9 cellular contexts compared by ENCODE assay signal in genomic region chr5:159975462-159976019, GRCh38. TPM values are rescaled to one million over a fixed set of nuclear protein-coding genes. Genes with fewer than 3 reads are reported as not detected.
DNase-seq lines count a peak whose midpoint lies in the region; ATAC-seq and TF ChIP-seq lines count a peak whose summit lies in the region.
"Had no signal": no experiment of that assay in that cellular context is flagged by ENCODE, and none has a peak within 500 bp of the region (broad histone marks: within the 10 kb centered on the region; RNA-seq: fewer than 3 reads in every experiment).

No MANE protein-coding gene starts in this region.

- ATAC-seq in GM23338 (no peak), RWPE2 (ENCODE audit: low read depth) (peak; percentile 38; the same call in 2 of the 3 replicates)
- ATAC-seq in activated CD4-positive, alpha-beta T cell treated with anti-CD3 and anti-CD28 coated beads for 36 hours, result no peak

- H3K9me2 ChIP-seq in GM23338 (ENCODE audit: insufficient read depth), result no peaks in the 10 kb centered on the region

- H3K79me2 ChIP-seq in GM23338 (replicated peaks; ENCODE audit: insufficient read depth), result no peaks in the 10 kb centered on the region

- H2AFZ ChIP-seq in GM23338, result no peak overlapping the region

- peaks cover 41% of the 10 kb centered on the region for H3K27me3 ChIP-seq in GM23338 (ENCODE audit: insufficient read depth)
- peaks cover 8% of the 10 kb centered on the region for H3K27me3 ChIP-seq in RWPE2 (ENCODE audit: insufficient read depth, poor library complexity, severe bottlenecking)
- peaks cover 0 to 62% (median 6%) of the 10 kb centered on the region in 4 donors for H3K27me3 ChIP-seq in esophagus muscularis mucosa

- H3K9me3 ChIP-seq in RWPE2 (ENCODE audit: severe bottlenecking) (no peaks in the 10 kb centered on the region), esophagus muscularis mucosa (no peaks in the 10 kb centered on the region)

- intact Hi-C loops in activated CD4-positive, alpha-beta T cell treated with anti-CD3 and anti-CD28 coated beads for 36 hours (cut with DNase I, micrococcal nuclease), result no loop called here
- intact Hi-C loops in esophagus muscularis mucosa (cut with DNase I), result no loop called here

- no peak overlapping the region for H3K4me2 ChIP-seq in GM23338

- H3K9me3 Mint-ChIP-seq in GM23338, result no peaks in the 10 kb centered on the region
- H3K9me3 Mint-ChIP-seq in activated CD4-positive, alpha-beta T cell treated with anti-CD3 and anti-CD28 coated beads for 36 hours (ENCODE audit: low read depth), result no peaks in the 10 kb centered on the region

- H3K36me3 ChIP-seq in GM23338 (ENCODE audit: insufficient read depth), result no peaks in the 10 kb centered on the region
- no peaks in the 10 kb centered on the region for H3K36me3 ChIP-seq in RWPE2 (ENCODE audit: low read depth)
- no peaks in the 10 kb centered on the region for H3K36me3 ChIP-seq in esophagus muscularis mucosa

- peaks cover 9% of the 10 kb centered on the region for H3K4me1 Mint-ChIP-seq in GM23338
- H3K4me1 Mint-ChIP-seq in activated CD4-positive, alpha-beta T cell treated with anti-CD3 and anti-CD28 coated beads for 36 hours, result peaks cover 11% of the 10 kb centered on the region

- no peak overlapping the region for H3K27ac ChIP-seq in GM23338 (ENCODE audit: low read depth)
- no peak overlapping the region for H3K27ac ChIP-seq in RWPE2 (ENCODE audit: poor library complexity, severe bottlenecking)
- no peak overlapping the region for H3K27ac ChIP-seq in esophagus muscularis mucosa (replicated peaks in 1 of 4)

- 33% methylated on average over 1 of the region's 2 CpGs for WGBS in esophagus muscularis mucosa

- H3K27ac Mint-ChIP-seq in GM23338, result no peak overlapping the region
- H3K27ac Mint-ChIP-seq in activated CD4-positive, alpha-beta T cell treated with anti-CD3 and anti-CD28 coated beads for 36 hours, result no peak overlapping the region

- DNase-seq in GM23338 (ENCODE audit: low spot score) (peak; percentile 12), RWPE2 (ENCODE audit: low spot score) (no peak), fibroblast of the aortic adventitia (ENCODE audit: low read depth) (peak; percentile 92), retinal pigment epithelial cell (ENCODE audit: low read depth) (peak; percentile 54), esophagus muscularis mucosa (ENCODE audit: extremely low spot score) (no peak)
- DNase-seq in stimulated activated CD4-positive, alpha-beta T cell treated with anti-CD3 and anti-CD28 coated beads, Interleukin-2, amount 100 ng/mL, for 48 hours, result no peak
- DNase-seq in activated CD4-positive, alpha-beta T cell treated with anti-CD3 and anti-CD28 coated beads for 4 hours, result no peak
- DNase-seq in activated CD4-positive, alpha-beta T cell treated with anti-CD3 and anti-CD28 coated beads for 36 hours, result no peak
- DNase-seq: NCI-H524 had no signal

- CTCF ChIA-PET in activated CD4-positive, alpha-beta T cell treated with anti-CD3 and anti-CD28 coated beads for 36 hours (lab: Charles Lee), result no interaction called here

- no peaks in the 10 kb centered on the region for H4K20me1 ChIP-seq in GM23338 (replicated peaks; ENCODE audit: insufficient read depth)

- no peaks in the 10 kb centered on the region for H3K36me3 Mint-ChIP-seq in GM23338 (ENCODE audit: low read depth)
- H3K36me3 Mint-ChIP-seq in activated CD4-positive, alpha-beta T cell treated with anti-CD3 and anti-CD28 coated beads for 36 hours (ENCODE audit: low read depth), result no peaks in the 10 kb centered on the region

- TF ChIP-seq EP300 in esophagus muscularis mucosa (IDR thresholded peaks at IDR 0.05), result no peak

- H3K27me3 Mint-ChIP-seq in GM23338 (ENCODE audit: insufficient read depth, low read depth, poor library complexity), result peaks cover 39% of the 10 kb centered on the region
- H3K27me3 Mint-ChIP-seq in activated CD4-positive, alpha-beta T cell treated with anti-CD3 and anti-CD28 coated beads for 36 hours, result peaks cover 43% of the 10 kb centered on the region

- TF ChIP-seq CTCF in GM23338 (conservative IDR thresholded peaks at IDR 0.05; ENCODE audit: low read depth in 2 of 2) (peak; percentile 15 to 53; a peak in 3 of 4 replicates), RWPE2 (IDR thresholded peaks at IDR 0.05; ENCODE audit: poor library complexity, severe bottlenecking) (no peak), fibroblast of the aortic adventitia (IDR thresholded peaks at IDR 0.05; ENCODE audit: insufficient read depth, low read length) (peak; percentile 69), retinal pigment epithelial cell (conservative IDR thresholded peaks at IDR 0.05; ENCODE audit: low read depth, low read length) (peak; percentile 58), esophagus muscularis mucosa (IDR thresholded peaks at IDR 0.05) (no peak)

- no peaks in the 10 kb centered on the region; the same call in 1 of the 2 replicates for H3F3A ChIP-seq in GM23338 (replicated peaks; ENCODE audit: low read depth)

- H3K4me3 ChIP-seq in GM23338, result no peak overlapping the region
- H3K4me3 ChIP-seq in RWPE2 (ENCODE audit: severe bottlenecking), result no peak overlapping the region
- no peak overlapping the region for H3K4me3 ChIP-seq in fibroblast of the aortic adventitia (ENCODE audit: low read depth, low read length)
- no peak overlapping the region for H3K4me3 ChIP-seq in retinal pigment epithelial cell (ENCODE audit: low read length)
- H3K4me3 ChIP-seq in esophagus muscularis mucosa, result no peak overlapping the region

- no peak for TF ChIP-seq POLR2A in esophagus muscularis mucosa (IDR thresholded peaks at IDR 0.05; ENCODE audit: low read depth)

- peaks cover 11% of the 10 kb centered on the region for H3K4me1 ChIP-seq in GM23338 (ENCODE audit: insufficient read depth)
- peaks cover 9% of the 10 kb centered on the region for H3K4me1 ChIP-seq in RWPE2 (ENCODE audit: insufficient read depth, poor library complexity, severe bottlenecking)
- peaks cover 3 to 14% (median 11%) of the 10 kb centered on the region in 4 donors for H3K4me1 ChIP-seq in esophagus muscularis mucosa

- H3K4me3 Mint-ChIP-seq in GM23338, result no peak overlapping the region
- no peak overlapping the region for H3K4me3 Mint-ChIP-seq in activated CD4-positive, alpha-beta T cell treated with anti-CD3 and anti-CD28 coated beads for 36 hours

- POLR2A ChIA-PET in activated CD4-positive, alpha-beta T cell treated with anti-CD3 and anti-CD28 coated beads for 36 hours (lab: Charles Lee), result no interaction called here

TF ChIP-seq in GM23338, 12 proteins besides CTCF, POLR2A, EP300 and RAD21:
- TF ChIP-seq REST (IDR thresholded peaks at IDR 0.05; ENCODE audit: unreplicated experiment) (no peak), POLR2AphosphoS5 (IDR thresholded peaks at IDR 0.05; ENCODE audit: low read depth) (no peak), STAT1 (IDR thresholded peaks at IDR 0.05; ENCODE audit: unreplicated experiment) (no peak), ZNF114 (CRISPR knock-in tag; IDR thresholded peaks at IDR 0.05) (no peak), CREB1 (CRISPR knock-in tag; IDR thresholded peaks at IDR 0.05; ENCODE audit: low read depth) (no peak), JUNB (IDR thresholded peaks at IDR 0.05; ENCODE audit: unreplicated experiment) (no peak), EZH2phosphoT487 (IDR thresholded peaks at IDR 0.05; ENCODE audit: unreplicated experiment) (no peak)
TF ChIP-seq in GM23338: peak in this region for 0.

RNA-seq across cellular contexts. Expression of gene TTC1, which starts 33.4 kb away (rescaled TPM):
- total RNA-seq in GM23338 (2014; rRNA removed; shearing (Covaris generic)), result 48.9 and 51.5 TPM in 2 replicates
- polyA plus RNA-seq in GM23338 (2016; fragmentation: Nextera tagmentation; extraction: Ambion mirVana), result 115 and 131 TPM in 2 replicates
- 43.4 and 56.4 TPM in 2 replicates for total RNA-seq in fibroblast of the aortic adventitia (ENCODE audit: low replicate concordance)
- total RNA-seq in activated CD4-positive, alpha-beta T cell treated with anti-CD3 and anti-CD28 coated beads for 36 hours, result 10 to 100 TPM; 60.6 to 63.1 TPM
- total RNA-seq in esophagus muscularis mucosa, result 10 to 100 TPM; 45.4 to 59.4 (median 49.8) TPM

RNA-seq across cellular contexts. Expression of gene ADRA1B, which starts 59.3 kb away (rescaled TPM):
- total RNA-seq in GM23338 (2014; rRNA removed; shearing (Covaris generic)), result not detected in 2 replicates
- not detected in 2 replicates for polyA plus RNA-seq in GM23338 (2016; fragmentation: Nextera tagmentation; extraction: Ambion mirVana)
- total RNA-seq in fibroblast of the aortic adventitia (ENCODE audit: low replicate concordance) (0.63 TPM in 1 of 2 replicates, not detected in the other), esophagus muscularis mucosa (1 to 10 TPM; 1.7 to 3.2 (median 2.6) TPM)
- total RNA-seq in activated CD4-positive, alpha-beta T cell treated with anti-CD3 and anti-CD28 coated beads for 36 hours, result not detected

Comparison
In these comparisons a context has a peak if more than half of its experiments do, and no peak if none do; other contexts are left out.
1. DNase-seq: peak in GM23338 (single experiment), fibroblast of the aortic adventitia (single experiment) and retinal pigment epithelial cell (single experiment); none in RWPE2 (single experiment), stimulated activated CD4-positive, alpha-beta T cell treated with anti-CD3 and anti-CD28 coated beads, Interleukin-2, amount 100 ng/mL, for 48 hours (0 of 2), activated CD4-positive, alpha-beta T cell treated with anti-CD3 and anti-CD28 coated beads for 4 hours (0 of 2), activated CD4-positive, alpha-beta T cell treated with anti-CD3 and anti-CD28 coated beads for 36 hours (single experiment) and esophagus muscularis mucosa (single experiment).
2. CTCF ChIP-seq: peak in GM23338 (2 of 2), fibroblast of the aortic adventitia (single experiment) and retinal pigment epithelial cell (single experiment); none in RWPE2 (single experiment) and esophagus muscularis mucosa (0 of 3).